8 cellular contexts compared by ENCODE assay signal in genomic region chr5:172453206-172453985, GRCh38. TPM values are rescaled to one million over a fixed set of nuclear protein-coding genes. Genes with fewer than 3 reads are reported as not detected.
DNase-seq lines count a peak whose midpoint lies in the region; ATAC-seq lines count a peak whose summit lies in the region.

No MANE protein-coding gene starts in this region.

- peak; percentile 19 for DNase-seq in activated naive CD4-positive, alpha-beta T cell treated with anti-CD3 and anti-CD28 coated beads, Interleukin-2, amount 10 ng/mL, durations not matched to agents 7 days and 5 days
- DNase-seq in activated naive CD4-positive, alpha-beta T cell treated with Interleukin-2 at 50 U/mL for 16 hours, result no peak
- DNase-seq in T-helper 17 cell, result no peak
- peak; percentile 46 for DNase-seq in fibroblast of gingiva (ENCODE audit: low read depth)
- no peak for DNase-seq in natural killer cell treated with Interleukin-12 subunit alpha and Interleukin-12 subunit beta and Interleukin-15 and Interleukin-18, amount 100 ng/mL, for 72 hours (ENCODE audit: low spot score)
- no peak for DNase-seq in occipital lobe (lab: John Stamatoyannopoulos, UW)
- DNase-seq in putamen (ENCODE audit: low spot score), result no peak

- CTCF ChIA-PET in activated naive CD4-positive, alpha-beta T cell treated with anti-CD3 and anti-CD28 coated beads, Interleukin-2, amount 10 ng/mL, durations not matched to agents 7 days and 5 days (lab: Charles Lee), result interaction anchor here (1.5 to 4.1 kb wide), 4 partner anchors 7 to 84 kb away, joined by 3 to 28 read pairs (median 12); no protein-coding TSS in a partner anchor

- H3K9me3 ChIP-seq in T-helper 17 cell (ENCODE audit: control insufficient read depth, low read length, poor library complexity, severe bottlenecking), result no peaks in the 10 kb centered on the region

- peaks cover 12% of the 10 kb centered on the region for H3K4me1 Mint-ChIP-seq in activated naive CD4-positive, alpha-beta T cell treated with anti-CD3 and anti-CD28 coated beads, Interleukin-2, amount 10 ng/mL, durations not matched to agents 7 days and 5 days
- peaks cover 9% of the 10 kb centered on the region for H3K4me1 Mint-ChIP-seq in T-helper 17 cell
- H3K4me1 Mint-ChIP-seq in natural killer cell treated with Interleukin-12 subunit alpha and Interleukin-12 subunit beta and Interleukin-15 and Interleukin-18, amount 100 ng/mL, for 72 hours (ENCODE audit: low read depth in 2 of 2), result peaks cover 5 to 16% of the 10 kb centered on the region in 2 donors

- H3K27ac Mint-ChIP-seq in activated naive CD4-positive, alpha-beta T cell treated with anti-CD3 and anti-CD28 coated beads, Interleukin-2, amount 10 ng/mL, durations not matched to agents 7 days and 5 days, result no peak overlapping the region
- no peak overlapping the region for H3K27ac Mint-ChIP-seq in T-helper 17 cell
- H3K27ac Mint-ChIP-seq in natural killer cell treated with Interleukin-12 subunit alpha and Interleukin-12 subunit beta and Interleukin-15 and Interleukin-18, amount 100 ng/mL, for 72 hours, result no peak overlapping the region

- ATAC-seq in T-helper 17 cell (no peak), GM18868 (IDR thresholded peaks at IDR 0.05; ENCODE audit: unreplicated experiment) (no peak)
- ATAC-seq in natural killer cell treated with Interleukin-12 subunit alpha and Interleukin-12 subunit beta and Interleukin-15 and Interleukin-18, amount 100 ng/mL, for 72 hours, result no peak

- H3K4me3 Mint-ChIP-seq in activated naive CD4-positive, alpha-beta T cell treated with anti-CD3 and anti-CD28 coated beads, Interleukin-2, amount 10 ng/mL, durations not matched to agents 7 days and 5 days, result peak overlapping the region; percentile 48
- peak overlapping the region; percentile 80 for H3K4me3 Mint-ChIP-seq in T-helper 17 cell
- H3K4me3 Mint-ChIP-seq in natural killer cell treated with Interleukin-12 subunit alpha and Interleukin-12 subunit beta and Interleukin-15 and Interleukin-18, amount 100 ng/mL, for 72 hours, result peak overlapping the region; percentile 67

- H3K27me3 Mint-ChIP-seq in activated naive CD4-positive, alpha-beta T cell treated with anti-CD3 and anti-CD28 coated beads, Interleukin-2, amount 10 ng/mL, durations not matched to agents 7 days and 5 days, result peaks cover 66% of the 10 kb centered on the region
- peaks cover 61% of the 10 kb centered on the region for H3K27me3 Mint-ChIP-seq in T-helper 17 cell
- H3K27me3 Mint-ChIP-seq in natural killer cell treated with Interleukin-12 subunit alpha and Interleukin-12 subunit beta and Interleukin-15 and Interleukin-18, amount 100 ng/mL, for 72 hours, result peaks cover 24 to 37% of the 10 kb centered on the region in 2 donors

- H3K36me3 Mint-ChIP-seq in activated naive CD4-positive, alpha-beta T cell treated with anti-CD3 and anti-CD28 coated beads, Interleukin-2, amount 10 ng/mL, durations not matched to agents 7 days and 5 days, result no peaks in the 10 kb centered on the region
- peaks cover 7% of the 10 kb centered on the region for H3K36me3 Mint-ChIP-seq in T-helper 17 cell (ENCODE audit: low read depth)
- no peaks in the 10 kb centered on the region for H3K36me3 Mint-ChIP-seq in natural killer cell treated with Interleukin-12 subunit alpha and Interleukin-12 subunit beta and Interleukin-15 and Interleukin-18, amount 100 ng/mL, for 72 hours

- H3K9me3 Mint-ChIP-seq in activated naive CD4-positive, alpha-beta T cell treated with anti-CD3 and anti-CD28 coated beads, Interleukin-2, amount 10 ng/mL, durations not matched to agents 7 days and 5 days, result no peaks in the 10 kb centered on the region
- H3K9me3 Mint-ChIP-seq in natural killer cell treated with Interleukin-12 subunit alpha and Interleukin-12 subunit beta and Interleukin-15 and Interleukin-18, amount 100 ng/mL, for 72 hours, result no peaks in the 10 kb centered on the region

RNA-seq across cellular contexts. Expression of gene SH3PXD2B, which starts 0.9 kb away (rescaled TPM):
- under 1 TPM; 0.12 to 0.21 TPM for total RNA-seq in T-helper 17 cell
- total RNA-seq in natural killer cell treated with Interleukin-12 subunit alpha and Interleukin-12 subunit beta and Interleukin-15 and Interleukin-18, amount 100 ng/mL, for 72 hours, result under 1 TPM; 0.08 to 0.33 TPM
- 17.6 TPM for total RNA-seq in occipital lobe

Comparison
In these comparisons a context has a peak if more than half of its experiments do, and no peak if none do; other contexts are left out.
1. DNase-seq: peak in activated naive CD4-positive, alpha-beta T cell treated with anti-CD3 and anti-CD28 coated beads, Interleukin-2, amount 10 ng/mL, durations not matched to agents 7 days and 5 days (single experiment) and fibroblast of gingiva (single experiment); none in activated naive CD4-positive, alpha-beta T cell treated with Interleukin-2 at 50 U/mL for 16 hours (single experiment), T-helper 17 cell (0 of 3), natural killer cell treated with Interleukin-12 subunit alpha and Interleukin-12 subunit beta and Interleukin-15 and Interleukin-18, amount 100 ng/mL, for 72 hours (single experiment), occipital lobe (single experiment) and putamen (single experiment).
2. RNA of gene SH3PXD2B, which starts 0.9 kb away (total RNA-seq): 17.6 TPM in occipital lobe (single experiment); 0.08 to 0.33 TPM in natural killer cell treated with Interleukin-12 subunit alpha and Interleukin-12 subunit beta and Interleukin-15 and Interleukin-18, amount 100 ng/mL, for 72 hours and 0.12 to 0.21 TPM in T-helper 17 cell; every median in the first group is over 10 times any median in the second.
3. Peak in every context shown above with its lines, with median percentiles within 50 percentile points of each other: H3K4me3 Mint-ChIP-seq.